In the genomic region with DNA sequence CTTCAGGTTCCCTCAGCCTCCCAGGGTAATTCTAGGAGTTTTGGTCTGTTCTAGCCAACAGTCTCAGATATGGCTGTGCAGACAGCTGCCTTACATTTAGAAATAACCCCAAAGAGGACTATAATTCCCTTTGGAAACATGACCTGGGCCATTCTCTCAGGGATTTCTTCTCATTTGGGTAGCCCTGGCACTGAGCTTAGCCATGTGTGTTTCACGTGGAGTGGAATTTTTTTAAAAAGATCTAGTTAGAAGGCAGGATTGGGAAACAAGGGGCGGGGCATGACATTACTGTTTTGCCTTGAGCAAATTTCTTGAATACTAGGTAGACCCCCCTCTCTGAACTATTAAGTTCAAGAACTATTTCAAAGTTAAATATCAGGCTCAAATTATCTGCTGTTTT, we compare ENCODE assay signal across 1 cellular context.
TF ChIP-seq lines count a peak whose summit lies in the region.

No MANE protein-coding gene starts in this region.

TF ChIP-seq in IMR-90, 13 proteins besides CTCF, POLR2A, EP300 and RAD21 (continued from another document):
- TF ChIP-seq MAZ (IDR thresholded peaks at IDR 0.05; ENCODE audit: borderline replicate concordance, low read depth, low read length), result no peak
- no peak for TF ChIP-seq SMC3 (IDR thresholded peaks at IDR 0.05; ENCODE audit: low read depth, low read length)
- TF ChIP-seq MAFK (IDR thresholded peaks at IDR 0.05; ENCODE audit: low read depth, low read length), result no peak
- TF ChIP-seq, protein P1, sequence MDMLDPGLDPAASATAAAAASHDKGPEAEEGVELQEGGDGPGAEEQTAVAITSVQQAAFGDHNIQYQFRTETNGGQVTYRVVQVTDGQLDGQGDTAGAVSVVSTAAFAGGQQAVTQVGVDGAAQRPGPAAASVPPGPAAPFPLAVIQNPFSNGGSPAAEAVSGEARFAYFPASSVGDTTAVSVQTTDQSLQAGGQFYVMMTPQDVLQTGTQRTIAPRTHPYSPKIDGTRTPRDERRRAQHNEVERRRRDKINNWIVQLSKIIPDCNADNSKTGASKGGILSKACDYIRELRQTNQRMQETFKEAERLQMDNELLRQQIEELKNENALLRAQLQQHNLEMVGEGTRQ (IDR thresholded peaks at IDR 0.05; ENCODE audit: low read depth, low read length), result no peak
- no peak for TF ChIP-seq FOS (IDR thresholded peaks at IDR 0.05; ENCODE audit: low read depth, low read length)
- TF ChIP-seq, protein P2, sequence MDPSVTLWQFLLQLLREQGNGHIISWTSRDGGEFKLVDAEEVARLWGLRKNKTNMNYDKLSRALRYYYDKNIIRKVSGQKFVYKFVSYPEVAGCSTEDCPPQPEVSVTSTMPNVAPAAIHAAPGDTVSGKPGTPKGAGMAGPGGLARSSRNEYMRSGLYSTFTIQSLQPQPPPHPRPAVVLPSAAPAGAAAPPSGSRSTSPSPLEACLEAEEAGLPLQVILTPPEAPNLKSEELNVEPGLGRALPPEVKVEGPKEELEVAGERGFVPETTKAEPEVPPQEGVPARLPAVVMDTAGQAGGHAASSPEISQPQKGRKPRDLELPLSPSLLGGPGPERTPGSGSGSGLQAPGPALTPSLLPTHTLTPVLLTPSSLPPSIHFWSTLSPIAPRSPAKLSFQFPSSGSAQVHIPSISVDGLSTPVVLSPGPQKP (IDR thresholded peaks at IDR 0.05; ENCODE audit: borderline replicate concordance, low read depth, low read length), result no peak
- no peak for TF ChIP-seq MXI1 (IDR thresholded peaks at IDR 0.05; ENCODE audit: borderline replicate concordance, low read depth, low read length)
- no peak for TF ChIP-seq CHD1 (IDR thresholded peaks at IDR 0.05; ENCODE audit: low read depth, low read length)
- TF ChIP-seq CEBPB (IDR thresholded peaks at IDR 0.05; ENCODE audit: low read depth, low read length), result no peak
- no peak for TF ChIP-seq NFE2L2 (IDR thresholded peaks at IDR 0.05; ENCODE audit: low read depth, low read length)
